In the genomic region with DNA sequence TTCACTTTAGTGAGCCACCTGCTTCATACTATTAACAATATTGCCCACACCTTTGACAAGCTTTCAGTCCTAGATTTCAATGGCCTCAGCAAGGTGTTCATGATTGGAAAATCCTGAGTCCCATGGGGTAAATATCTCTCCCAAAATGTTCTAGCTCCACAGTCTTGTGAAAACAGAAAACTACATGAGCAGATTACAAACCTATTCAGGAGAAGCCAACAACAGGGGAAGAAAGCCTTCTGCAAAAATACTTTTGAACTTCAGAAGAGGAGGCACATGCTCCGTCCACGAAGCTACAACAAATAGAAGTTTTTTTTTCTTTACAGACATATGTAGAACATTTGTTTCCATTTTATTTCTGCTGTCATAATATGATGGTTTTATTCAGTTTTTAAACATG, we compare ENCODE assay signal across 12 cellular contexts.
"Had no signal": no experiment of that assay in that cellular context is flagged by ENCODE, and none has a peak within 500 bp of the region (broad histone marks: within the 10 kb centered on the region; RNA-seq: fewer than 3 reads in every experiment).

No MANE protein-coding gene starts in this region.

- H3K27me3 ChIP-seq: right atrium auricular region, spleen had no signal

- H3K27ac ChIP-seq: coronary artery, right atrium auricular region, thoracic aorta had no signal

- H3K36me3 ChIP-seq: right atrium auricular region, spleen, thoracic aorta had no signal

- H3K4me3 ChIP-seq: coronary artery, right atrium auricular region, thoracic aorta had no signal

- H3K4me1 ChIP-seq: right atrium auricular region had no signal

- DNase-seq: activated CD4-positive, alpha-beta memory T cell treated with anti-CD3 and anti-CD28 coated beads, Interleukin-2, amount 10 ng/mL, durations not matched to agents 7 days and 5 days; activated CD4-positive, alpha-beta T cell treated with anti-CD3 and anti-CD28 coated beads for 1 hour; activated gamma-delta T cell; immature natural killer cell; kidney; naive B cell; spleen; T-helper 17 cell had no signal

- ATAC-seq: effector memory CD8-positive, alpha-beta T cell; T-helper 17 cell had no signal

- H3K9me3 ChIP-seq: right atrium auricular region, thoracic aorta had no signal
